In the genomic region with DNA sequence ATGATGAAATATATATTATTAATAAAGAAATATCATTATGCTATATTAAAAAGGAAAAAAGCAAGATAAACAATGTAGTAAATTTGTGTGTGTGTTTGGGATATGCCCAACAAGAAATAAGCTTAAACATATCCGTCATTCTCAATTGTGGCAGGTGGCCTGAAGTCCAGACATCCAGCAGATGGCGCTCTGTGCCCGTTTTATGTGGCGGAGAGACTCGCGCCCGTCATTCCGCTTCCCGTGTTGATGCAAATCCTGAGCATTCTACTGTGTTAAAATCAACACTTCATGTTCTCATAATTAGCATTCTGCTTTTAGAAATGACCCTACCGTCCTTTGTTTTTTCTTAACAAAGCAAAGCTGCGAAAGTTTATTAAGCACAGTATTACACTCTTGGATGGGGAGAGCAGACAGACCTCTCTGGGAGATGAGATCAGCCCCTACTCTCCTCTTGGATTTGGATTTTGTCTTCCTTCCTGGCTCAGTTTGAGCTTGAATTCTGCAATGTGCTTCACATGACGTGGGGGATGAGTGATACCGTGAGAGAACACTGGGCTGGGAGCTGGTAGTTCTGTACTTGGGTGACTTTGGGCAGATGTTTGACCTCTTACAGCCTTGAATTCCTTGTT, we compare ENCODE assay signal across 7 cellular contexts.
DNase-seq lines count a peak whose midpoint lies in the region; ATAC-seq lines count a peak whose summit lies in the region.

No MANE protein-coding gene starts in this region.

- H3K9me3 ChIP-seq in skeletal muscle satellite cell (replicated peaks; ENCODE audit: low read length), result no peaks in the 10 kb centered on the region

- peak overlapping the region; percentile 67 for H3K4me3 ChIP-seq in skeletal muscle satellite cell (ENCODE audit: low read length)

- no peaks in the 10 kb centered on the region for H3K36me3 ChIP-seq in skeletal muscle satellite cell (ENCODE audit: insufficient read depth, low read length)

- peaks cover 4% of the 10 kb centered on the region for H3K4me1 ChIP-seq in skeletal muscle satellite cell (ENCODE audit: control insufficient read depth, insufficient read depth, low read length)

- peak overlapping the region; percentile 63 for H3K9ac ChIP-seq in skeletal muscle satellite cell (ENCODE audit: low read depth, low read length)

- H3K27me3 ChIP-seq in skeletal muscle satellite cell (ENCODE audit: control insufficient read depth, insufficient read depth, low read length), result no peaks in the 10 kb centered on the region

- DNase-seq in NCI-H128 (lab: John Stamatoyannopoulos, UW; ENCODE audit: unreplicated experiment), result peak; percentile 81
- DNase-seq in T follicular helper cell (ENCODE audit: low read depth), result peak; percentile 53
- peak in 56 of 58 donors; percentile 10 to 88 (median 60) for DNase-seq in anterior cingulate cortex (lab: John Stamatoyannopoulos, UW)
- DNase-seq in hippocampal formation (lab: John Stamatoyannopoulos, UW), result peak; percentile 68 to 69

- peak overlapping the region; percentile 89 for H3K4me2 ChIP-seq in skeletal muscle satellite cell (ENCODE audit: low read length)

- ATAC-seq in GM18499 (IDR thresholded peaks at IDR 0.05; ENCODE audit: insufficient read depth, unreplicated experiment) (peak; percentile 59), HG02840 (IDR thresholded peaks at IDR 0.05; ENCODE audit: low FRiP score, unreplicated experiment) (peak; percentile 58)

Comparison
In these comparisons a context has a peak if more than half of its experiments do, and no peak if none do; other contexts are left out.
1. Peak in every context shown above with its lines: DNase-seq, ATAC-seq and H3K4me3 ChIP-seq.